22 cellular contexts compared by ENCODE assay signal in genomic region chr20:51216850-51217249, GRCh38.
"Had no signal": no experiment of that assay in that cellular context is flagged by ENCODE, and none has a peak within 500 bp of the region (broad histone marks: within the 10 kb centered on the region; RNA-seq: fewer than 3 reads in every experiment).

No MANE protein-coding gene starts in this region.

- DNase-seq: activated CD4-positive, alpha-beta memory T cell treated with anti-CD3 and anti-CD28 coated beads for 36 hours; activated CD4-positive, alpha-beta T cell treated with anti-CD3 and anti-CD28 coated beads for 48 hours; activated CD4-positive, CD25-positive, alpha-beta regulatory T cell; activated naive CD4-positive, alpha-beta T cell; activated naive CD8-positive, alpha-beta T cell treated with anti-CD3 and anti-CD28 coated beads for 36 hours; activated T-cell treated with anti-CD3 and anti-CD28 coated beads, Interleukin-2, amount 50 U/mL, for 48 hours; adrenal gland; cerebellar nuclear complex; colonic mucosa; effector CD8-positive, alpha-beta T cell; kidney glomerular epithelial cell; left lung; lower lobe of right lung; mesenchymal stem cell; natural killer cell; occipital lobe; stimulated activated CD4-positive, alpha-beta T cell treated with anti-CD3 and anti-CD28 coated beads, Interleukin-15, amount 100 ng/mL, for 24 hours; stimulated activated CD4-positive, alpha-beta T cell treated with anti-CD3 and anti-CD28 coated beads, Interleukin-2, amount 100 ng/mL, for 24 hours; stimulated activated naive CD4-positive, alpha-beta T cell; tibial artery; upper lobe of right lung had no signal

- FAIRE-seq: frontal cortex had no signal
